Comparison of ENCODE assay signal across 15 cellular contexts in the genomic region with DNA sequence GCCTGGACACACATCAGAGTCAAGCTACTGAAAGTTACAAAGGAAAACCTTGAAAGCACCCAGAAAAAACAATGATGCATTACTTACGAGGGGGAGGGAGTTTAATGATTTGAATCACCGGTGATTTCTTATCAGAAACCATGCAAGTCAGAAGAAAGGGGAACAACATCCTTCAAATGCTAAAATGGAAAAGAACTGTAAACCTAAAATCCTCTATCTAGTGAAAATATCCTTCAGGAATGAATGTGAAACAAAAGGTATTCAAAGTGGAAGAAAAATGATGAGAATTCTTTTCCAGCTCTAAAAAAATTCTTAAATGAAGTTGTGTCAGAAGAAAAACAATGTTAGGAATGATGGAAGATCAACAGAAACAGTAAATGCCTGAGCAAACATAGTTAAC. TPM values are rescaled to one million over a fixed set of nuclear protein-coding genes. Genes with fewer than 3 reads are reported as not detected.
DNase-seq lines count a peak whose midpoint lies in the region; ATAC-seq, FAIRE-seq and TF ChIP-seq lines count a peak whose summit lies in the region.
"Had no signal": no experiment of that assay in that cellular context is flagged by ENCODE, and none has a peak within 500 bp of the region (broad histone marks: within the 10 kb centered on the region; RNA-seq: fewer than 3 reads in every experiment).

No MANE protein-coding gene starts in this region.

- H3K9me3 ChIP-seq in OCI-LY3 (ENCODE audit: insufficient read depth, low read length), result no peaks in the 10 kb centered on the region
- H3K9me3 ChIP-seq in endodermal cell (ENCODE audit: control insufficient read depth, low read length), result no peaks in the 10 kb centered on the region
- H3K9me3 ChIP-seq in smooth muscle cell (replicated peaks; ENCODE audit: low read depth), result no peaks in the 10 kb centered on the region
- H3K9me3 ChIP-seq: gastroesophageal sphincter, uterus had no signal

- H3K27ac ChIP-seq in OCI-LY3 (ENCODE audit: low read length) (no peak overlapping the region), endodermal cell (ENCODE audit: low read depth, low read length) (no peak overlapping the region), smooth muscle cell (ENCODE audit: low read depth) (peak overlapping the region; percentile 18)
- H3K27ac ChIP-seq: uterus had no signal

- no peak for TF ChIP-seq CTCF in activated CD8-positive, alpha-beta T cell treated with anti-CD3 and anti-CD28 coated beads for 36 hours (IDR thresholded peaks at IDR 0.05)
- TF ChIP-seq CTCF in OCI-LY3 (IDR thresholded peaks at IDR 0.05; ENCODE audit: low read depth, low read length) (no peak), endodermal cell (conservative IDR thresholded peaks at IDR 0.05) (no peak), smooth muscle cell (IDR thresholded peaks at IDR 0.05; ENCODE audit: borderline replicate concordance, insufficient read depth, poor library complexity, severe bottlenecking) (no peak)

- POLR2A ChIA-PET in activated CD8-positive, alpha-beta T cell treated with anti-CD3 and anti-CD28 coated beads for 36 hours (lab: Charles Lee), result no interaction called here
- POLR2A ChIA-PET in activated CD8-positive, alpha-beta T cell treated with anti-CD3 and anti-CD28 coated beads, Interleukin-2, amount 10 ng/mL, durations not matched to agents 7 days and 5 days (lab: Charles Lee), result no interaction called here

- WGBS in endodermal cell (ENCODE audit: insufficient coverage in 1 of 2, insufficient read length in 1 of 2), 2 experiments, result 83% methylated on average over 2 of the region's 2 CpGs; no CpG with 5 or more reads in 1 of the 2 experiments
- WGBS in smooth muscle cell (ENCODE audit: low lambda C conversion rate), result 55% methylated on average over 2 of the region's 2 CpGs

- no peak overlapping the region for H3K4me3 Mint-ChIP-seq in activated CD8-positive, alpha-beta T cell treated with anti-CD3 and anti-CD28 coated beads for 36 hours
- H3K4me3 Mint-ChIP-seq in activated CD8-positive, alpha-beta T cell treated with anti-CD3 and anti-CD28 coated beads, Interleukin-2, amount 10 ng/mL, durations not matched to agents 7 days and 5 days, result no peak overlapping the region
- H3K4me3 Mint-ChIP-seq in endodermal cell, result no peak overlapping the region
- H3K4me3 Mint-ChIP-seq: neural crest cell had no signal

- no peaks in the 10 kb centered on the region for H3F3A ChIP-seq in smooth muscle cell (ENCODE audit: low read depth)

- H2AFZ ChIP-seq in OCI-LY3 (ENCODE audit: low read depth, low read length) (no peak overlapping the region), smooth muscle cell (ENCODE audit: low read depth) (no peak overlapping the region)

- H3K4me1 ChIP-seq in OCI-LY3 (ENCODE audit: low read length) (peaks cover 29% of the 10 kb centered on the region), endodermal cell (ENCODE audit: control insufficient read depth, insufficient read depth, low read length) (peaks cover 7% of the 10 kb centered on the region), smooth muscle cell (ENCODE audit: low read depth) (no peaks in the 10 kb centered on the region)

- H3K36me3 ChIP-seq in OCI-LY3 (replicated peaks; ENCODE audit: low read depth, low read length), result peaks cover 58% of the 10 kb centered on the region
- H3K36me3 ChIP-seq in endodermal cell (ENCODE audit: control insufficient read depth, insufficient read depth, low read length), result peaks cover 26% of the 10 kb centered on the region
- H3K36me3 ChIP-seq in smooth muscle cell (ENCODE audit: low read depth), result no peaks in the 10 kb centered on the region
- H3K36me3 ChIP-seq: gastroesophageal sphincter, uterus had no signal

- no peak for FAIRE-seq in urothelium cell line (lab: Jason Lieb, UNC)
- FAIRE-seq: HTR-8/SVneo had no signal

- H3K27me3 Mint-ChIP-seq in activated CD8-positive, alpha-beta T cell treated with anti-CD3 and anti-CD28 coated beads for 36 hours, result no peaks in the 10 kb centered on the region
- H3K27me3 Mint-ChIP-seq in activated CD8-positive, alpha-beta T cell treated with anti-CD3 and anti-CD28 coated beads, Interleukin-2, amount 10 ng/mL, durations not matched to agents 7 days and 5 days (ENCODE audit: low read depth), result no peaks in the 10 kb centered on the region
- H3K27me3 Mint-ChIP-seq in endodermal cell (ENCODE audit: insufficient read depth), result no peaks in the 10 kb centered on the region

- H4K20me1 ChIP-seq in OCI-LY3 (ENCODE audit: insufficient read depth, low read length) (peaks cover 95% of the 10 kb centered on the region), smooth muscle cell (ENCODE audit: low read depth) (peaks cover 98% of the 10 kb centered on the region)

- H3K79me2 ChIP-seq in OCI-LY3 (ENCODE audit: low read length) (peaks cover 98% of the 10 kb centered on the region), smooth muscle cell (ENCODE audit: low read depth) (peaks cover 91% of the 10 kb centered on the region)

- CTCF ChIA-PET in activated CD8-positive, alpha-beta T cell treated with anti-CD3 and anti-CD28 coated beads for 36 hours (lab: Charles Lee), result interaction anchor here (0.7 kb wide), 1 partner anchor 10 kb away, joined by 3 read pairs; no protein-coding TSS in a partner anchor
- CTCF ChIA-PET in activated CD8-positive, alpha-beta T cell treated with anti-CD3 and anti-CD28 coated beads, Interleukin-2, amount 10 ng/mL, durations not matched to agents 7 days and 5 days (lab: Charles Lee), result no interaction called here

- H3K27me3 ChIP-seq in OCI-LY3 (ENCODE audit: low read depth, low read length) (no peaks in the 10 kb centered on the region), endodermal cell (ENCODE audit: control insufficient read depth, insufficient read depth, low read length, poor library complexity, severe bottlenecking) (no peaks in the 10 kb centered on the region), smooth muscle cell (ENCODE audit: low read depth) (no peaks in the 10 kb centered on the region)
- H3K27me3 ChIP-seq: gastroesophageal sphincter, uterus had no signal

- H3K4me3 ChIP-seq in OCI-LY3 (ENCODE audit: low read length) (no peak overlapping the region), endodermal cell (ENCODE audit: low read length) (peak overlapping the region; percentile 36), smooth muscle cell (no peak overlapping the region)
- H3K4me3 ChIP-seq: gastroesophageal sphincter, uterus had no signal

- no peak for DNase-seq in activated CD8-positive, alpha-beta T cell treated with anti-CD3 and anti-CD28 coated beads for 36 hours
- DNase-seq in activated CD8-positive, alpha-beta T cell treated with anti-CD3 and anti-CD28 coated beads, Interleukin-2, amount 10 ng/mL, durations not matched to agents 7 days and 5 days, result no peak
- DNase-seq in endodermal cell (no peak), smooth muscle cell (lab: John Stamatoyannopoulos, UW; ENCODE audit: unreplicated experiment) (no peak), NCI-H748 (lab: John Stamatoyannopoulos, UW; ENCODE audit: unreplicated experiment) (no peak), urothelium cell line (ENCODE audit: low spot score) (no peak)
- DNase-seq: NCI-H1105 treated with DMSO at 0.1 percent for 48 hours, NCI-H446, uterus had no signal

- H3K36me3 Mint-ChIP-seq in activated CD8-positive, alpha-beta T cell treated with anti-CD3 and anti-CD28 coated beads for 36 hours (ENCODE audit: low read depth), result peaks cover 57% of the 10 kb centered on the region
- H3K36me3 Mint-ChIP-seq in activated CD8-positive, alpha-beta T cell treated with anti-CD3 and anti-CD28 coated beads, Interleukin-2, amount 10 ng/mL, durations not matched to agents 7 days and 5 days (ENCODE audit: low read depth), result peaks cover 60% of the 10 kb centered on the region
- peaks cover 19% of the 10 kb centered on the region for H3K36me3 Mint-ChIP-seq in endodermal cell (ENCODE audit: low read depth)

- H3K4me2 ChIP-seq in OCI-LY3 (ENCODE audit: low read length) (peak overlapping the region; percentile 29), smooth muscle cell (no peak overlapping the region)

- H3K4me1 Mint-ChIP-seq in activated CD8-positive, alpha-beta T cell treated with anti-CD3 and anti-CD28 coated beads for 36 hours (ENCODE audit: low read depth), result peaks cover 72% of the 10 kb centered on the region
- peaks cover 52% of the 10 kb centered on the region for H3K4me1 Mint-ChIP-seq in activated CD8-positive, alpha-beta T cell treated with anti-CD3 and anti-CD28 coated beads, Interleukin-2, amount 10 ng/mL, durations not matched to agents 7 days and 5 days (ENCODE audit: low read depth)
- H3K4me1 Mint-ChIP-seq in endodermal cell, result peaks cover 34% of the 10 kb centered on the region

- H3K9me3 Mint-ChIP-seq in activated CD8-positive, alpha-beta T cell treated with anti-CD3 and anti-CD28 coated beads for 36 hours, result peaks cover 8% of the 10 kb centered on the region
- peaks cover 7% of the 10 kb centered on the region for H3K9me3 Mint-ChIP-seq in activated CD8-positive, alpha-beta T cell treated with anti-CD3 and anti-CD28 coated beads, Interleukin-2, amount 10 ng/mL, durations not matched to agents 7 days and 5 days (ENCODE audit: insufficient read depth)
- no peaks in the 10 kb centered on the region for H3K9me3 Mint-ChIP-seq in endodermal cell

- H3K9ac ChIP-seq in OCI-LY3 (ENCODE audit: low read length) (no peak overlapping the region), endodermal cell (ENCODE audit: extremely low read depth, low read length, poor library complexity, severe bottlenecking) (no peak overlapping the region), smooth muscle cell (ENCODE audit: low read depth) (no peak overlapping the region)

- intact Hi-C loops in activated CD8-positive, alpha-beta T cell treated with anti-CD3 and anti-CD28 coated beads for 36 hours (cut with micrococcal nuclease), result no loop called here

- H3K27ac Mint-ChIP-seq in activated CD8-positive, alpha-beta T cell treated with anti-CD3 and anti-CD28 coated beads for 36 hours, result peak overlapping the region; percentile 26
- no peak overlapping the region for H3K27ac Mint-ChIP-seq in activated CD8-positive, alpha-beta T cell treated with anti-CD3 and anti-CD28 coated beads, Interleukin-2, amount 10 ng/mL, durations not matched to agents 7 days and 5 days
- H3K27ac Mint-ChIP-seq in endodermal cell, result peak overlapping the region; percentile 34

- ATAC-seq in activated CD8-positive, alpha-beta T cell treated with anti-CD3 and anti-CD28 coated beads for 36 hours, result no peak
- no peak for ATAC-seq in activated CD8-positive, alpha-beta T cell treated with anti-CD3 and anti-CD28 coated beads, Interleukin-2, amount 10 ng/mL, durations not matched to agents 7 days and 5 days
- no peak for ATAC-seq in HG02678 (IDR thresholded peaks at IDR 0.05; ENCODE audit: unreplicated experiment)
- ATAC-seq: gastroesophageal sphincter, HCT116 had no signal

RNA-seq across cellular contexts. Expression of gene SCAF11, which starts 16.8 kb away (rescaled TPM):
- total RNA-seq in activated CD8-positive, alpha-beta T cell treated with anti-CD3 and anti-CD28 coated beads for 36 hours, result 100 to 1,000 TPM; 110 to 117 TPM
- 100 to 1,000 TPM; 131 to 134 TPM for total RNA-seq in activated CD8-positive, alpha-beta T cell treated with anti-CD3 and anti-CD28 coated beads, Interleukin-2, amount 10 ng/mL, durations not matched to agents 7 days and 5 days
- total RNA-seq in endodermal cell, result 100 to 1,000 TPM in 1 of 2 donors, 10 to 100 TPM in 1; 99.6 to 116 TPM
- 58.9 TPM for polyA plus RNA-seq in endodermal cell (2013, experiment 1 of 2)
- 65.4 TPM for polyA plus RNA-seq in endodermal cell (2013, experiment 2 of 2)
- 99.5 and 112 TPM in 2 replicates for total RNA-seq in smooth muscle cell
- polyA plus RNA-seq in smooth muscle cell, result 33.2 and 54.2 TPM in 2 replicates
